In the genomic region with DNA sequence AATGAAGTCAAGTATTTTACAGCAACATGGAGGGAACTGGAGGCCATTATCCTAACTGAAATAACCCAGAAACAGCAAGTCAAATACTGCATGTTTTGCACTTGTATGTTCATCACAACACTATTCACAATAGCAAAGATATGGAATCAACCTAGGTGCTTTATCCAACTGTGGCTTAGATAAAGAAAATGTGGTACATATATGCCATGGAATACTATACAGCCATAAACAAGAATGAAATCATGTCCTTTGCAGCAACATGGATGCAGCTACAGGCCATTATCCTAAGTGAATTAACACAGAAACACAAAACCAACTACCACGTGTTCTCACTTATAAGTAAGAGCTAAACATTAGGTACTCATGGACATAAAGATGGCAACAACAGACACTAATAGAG, we compare ENCODE assay signal across 2 cellular contexts.
A peak's percentile ranks its signal among the peaks of the same experiment; 100 is the strongest.
TF ChIP-seq lines count a peak whose summit lies in the region.

No MANE protein-coding gene starts in this region.

TF ChIP-seq in SK-N-SH treated with all-trans-retinoic acid at 6 μM for 48 hours, 23 proteins besides CTCF, POLR2A, EP300 and RAD21 (continued from another document):
- TF ChIP-seq, protein P1, sequence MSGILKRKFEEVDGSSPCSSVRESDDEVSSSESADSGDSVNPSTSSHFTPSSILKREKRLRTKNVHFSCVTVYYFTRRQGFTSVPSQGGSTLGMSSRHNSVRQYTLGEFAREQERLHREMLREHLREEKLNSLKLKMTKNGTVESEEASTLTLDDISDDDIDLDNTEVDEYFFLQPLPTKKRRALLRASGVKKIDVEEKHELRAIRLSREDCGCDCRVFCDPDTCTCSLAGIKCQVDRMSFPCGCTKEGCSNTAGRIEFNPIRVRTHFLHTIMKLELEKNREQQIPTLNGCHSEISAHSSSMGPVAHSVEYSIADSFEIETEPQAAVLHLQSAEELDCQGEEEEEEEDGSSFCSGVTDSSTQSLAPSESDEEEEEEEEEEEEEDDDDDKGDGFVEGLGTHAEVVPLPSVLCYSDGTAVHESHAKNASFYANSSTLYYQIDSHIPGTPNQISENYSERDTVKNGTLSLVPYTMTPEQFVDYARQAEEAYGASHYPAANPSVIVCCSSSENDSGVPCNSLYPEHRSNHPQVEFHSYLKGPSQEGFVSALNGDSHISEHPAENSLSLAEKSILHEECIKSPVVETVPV (CRISPR knock-in tag; IDR thresholded peaks at IDR 0.05) = no peak
- no peak for TF ChIP-seq TCF4 (CRISPR knock-in tag; IDR thresholded peaks at IDR 0.05; ENCODE audit: borderline replicate concordance)

TF ChIP-seq in HEK293, 187 proteins besides CTCF, POLR2A, EP300 and RAD21 (continued from another document):
- TF ChIP-seq, protein P2, sequence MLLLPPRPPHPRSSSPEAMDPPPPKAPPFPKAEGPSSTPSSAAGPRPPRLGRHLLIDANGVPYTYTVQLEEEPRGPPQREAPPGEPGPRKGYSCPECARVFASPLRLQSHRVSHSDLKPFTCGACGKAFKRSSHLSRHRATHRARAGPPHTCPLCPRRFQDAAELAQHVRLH (tag by site-specific recombination; IDR thresholded peaks at IDR 0.05) = 0 out of 2 replicates have a peak, but pooled peaks have one; percentile 18
- TF ChIP-seq ZBTB20 (tag by site-specific recombination; IDR thresholded peaks at IDR 0.05) (no peak), BCL11A (tag by site-specific recombination; IDR thresholded peaks at IDR 0.05; ENCODE audit: low read depth) (no peak)
